Comparison of ENCODE assay signal across 7 cellular contexts in the genomic region with DNA sequence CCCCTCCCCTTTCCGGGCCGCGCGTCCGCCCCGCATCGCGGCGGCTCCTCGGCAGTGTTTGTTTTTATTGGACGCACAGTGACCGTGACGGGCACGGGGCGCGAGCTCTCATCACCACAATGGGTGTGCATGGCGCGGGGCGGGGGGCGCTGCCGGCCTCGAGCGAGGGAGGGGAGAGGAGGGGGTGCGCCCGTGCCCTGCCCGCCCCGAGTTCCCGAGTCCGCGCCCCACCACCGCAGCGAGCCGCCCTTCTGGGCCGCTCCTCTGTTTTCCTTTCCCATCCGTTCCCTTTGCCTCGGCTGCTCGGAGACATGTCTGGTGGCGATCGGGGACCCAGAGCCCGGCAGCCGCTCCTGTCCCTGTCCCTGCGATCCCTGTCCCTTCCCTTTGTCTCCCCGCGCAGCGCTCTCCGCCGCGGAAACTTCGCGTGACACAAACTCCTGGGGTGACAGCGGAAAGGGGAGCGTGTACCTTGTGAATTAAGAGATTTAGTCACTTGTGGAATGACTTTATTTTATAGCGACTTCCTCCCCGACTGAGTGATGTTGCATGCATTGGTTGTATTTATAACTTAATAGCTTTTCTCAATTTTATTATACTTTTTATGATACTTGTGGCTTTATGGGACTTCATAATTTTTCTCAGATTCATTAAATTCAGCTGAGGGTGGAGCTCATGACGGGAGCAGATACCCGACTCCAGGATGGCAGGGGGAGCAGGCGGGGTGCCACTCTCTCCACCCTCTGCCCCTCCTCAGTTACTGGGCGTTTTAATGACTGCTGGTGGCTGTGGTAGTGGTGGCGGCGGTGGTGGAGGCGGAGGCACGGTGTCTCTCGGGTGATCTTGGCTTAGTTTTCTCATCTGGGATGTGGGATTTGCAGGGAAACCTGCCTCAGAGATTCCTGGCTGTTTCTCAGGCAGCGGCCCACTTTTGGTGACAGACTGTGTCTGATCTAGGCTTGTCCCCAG. TPM values are rescaled to one million over a fixed set of nuclear protein-coding genes. Genes with fewer than 3 reads are reported as not detected.
DNase-seq lines count a peak whose midpoint lies in the region; FAIRE-seq and TF ChIP-seq lines count a peak whose summit lies in the region.

No MANE protein-coding gene starts in this region.

- no peaks in the 10 kb centered on the region for H3K36me3 Mint-ChIP-seq in activated T-helper 1 cell treated with anti-CD3 and anti-CD28 coated beads, Interleukin-12 subunit alpha, Interleukin-12 subunit beta, Interleukin-2, Interleukin-4 antibody, amounts not matched to agents 30 ng/mL and 10 ng/mL and 1 ng/mL, durations not matched to agents 14 hours and 24 hours and 36 hours (ENCODE audit: low read depth)

- no peaks in the 10 kb centered on the region for H3K9me2 ChIP-seq in hepatocyte (replicated peaks; ENCODE audit: insufficient read depth)

- H3K4me2 ChIP-seq in hepatocyte: peak overlapping the region; percentile 97

- TF ChIP-seq CTCF in hepatocyte (IDR thresholded peaks at IDR 0.05; ENCODE audit: poor library complexity): no peak

- peaks cover 14% of the 10 kb centered on the region for H3K4me1 Mint-ChIP-seq in activated T-helper 1 cell treated with anti-CD3 and anti-CD28 coated beads, Interleukin-12 subunit alpha, Interleukin-12 subunit beta, Interleukin-2, Interleukin-4 antibody, amounts not matched to agents 30 ng/mL and 10 ng/mL and 1 ng/mL, durations not matched to agents 14 hours and 24 hours and 36 hours (ENCODE audit: low read depth)

- intact Hi-C loops in activated T-helper 1 cell treated with anti-CD3 and anti-CD28 coated beads, Interleukin-12 subunit alpha, Interleukin-12 subunit beta, Interleukin-2, Interleukin-4 antibody, amounts not matched to agents 30 ng/mL and 10 ng/mL and 1 ng/mL, durations not matched to agents 14 hours and 24 hours and 36 hours (cut with micrococcal nuclease): loop anchor here (5.0 kb wide), 1 partner anchor 290 kb away; no protein-coding TSS in a partner anchor

- peak overlapping the region; percentile 49 for H3K4me3 ChIP-seq in HUES64 (ENCODE audit: low read length)
- H3K4me3 ChIP-seq in hepatocyte: peak overlapping the region; percentile 23
- peak overlapping the region in 1 of 2 donors; percentile 32 for H3K4me3 ChIP-seq in small intestine (ENCODE audit: low read depth in 1 of 2, low read length in 2 of 2)

- FAIRE-seq in small intestine (lab: Jason Lieb, UNC): no peak

- no peaks in the 10 kb centered on the region for H3K36me3 ChIP-seq in HUES64 (ENCODE audit: insufficient read depth, low read length)
- no peaks in the 10 kb centered on the region for H3K36me3 ChIP-seq in hepatocyte (replicated peaks; ENCODE audit: insufficient read depth, low read depth)
- no peaks in the 10 kb centered on the region for H3K36me3 ChIP-seq in small intestine (ENCODE audit: control insufficient read depth in 2 of 2, insufficient read depth in 2 of 2, low read length in 2 of 2)

- H3K27ac Mint-ChIP-seq in activated T-helper 1 cell treated with anti-CD3 and anti-CD28 coated beads, Interleukin-12 subunit alpha, Interleukin-12 subunit beta, Interleukin-2, Interleukin-4 antibody, amounts not matched to agents 30 ng/mL and 10 ng/mL and 1 ng/mL, durations not matched to agents 14 hours and 24 hours and 36 hours: peak overlapping the region; percentile 40

- no peaks in the 10 kb centered on the region for H3K9me3 Mint-ChIP-seq in activated T-helper 1 cell treated with anti-CD3 and anti-CD28 coated beads, Interleukin-12 subunit alpha, Interleukin-12 subunit beta, Interleukin-2, Interleukin-4 antibody, amounts not matched to agents 30 ng/mL and 10 ng/mL and 1 ng/mL, durations not matched to agents 14 hours and 24 hours and 36 hours

- H3K27me3 ChIP-seq in HUES64 (ENCODE audit: insufficient read depth, low read length) (peaks cover 68% of the 10 kb centered on the region), hepatocyte (peaks cover 92% of the 10 kb centered on the region), small intestine (ENCODE audit: control insufficient read depth in 2 of 2, insufficient read depth in 2 of 2, low read length in 2 of 2) (peaks cover 6 to 31% of the 10 kb centered on the region in 2 donors)

- no peaks in the 10 kb centered on the region for H3K79me2 ChIP-seq in hepatocyte

- no peak overlapping the region for H3K9ac ChIP-seq in HUES64 (ENCODE audit: low read depth, low read length)

- H3K27me3 Mint-ChIP-seq in activated T-helper 1 cell treated with anti-CD3 and anti-CD28 coated beads, Interleukin-12 subunit alpha, Interleukin-12 subunit beta, Interleukin-2, Interleukin-4 antibody, amounts not matched to agents 30 ng/mL and 10 ng/mL and 1 ng/mL, durations not matched to agents 14 hours and 24 hours and 36 hours (ENCODE audit: insufficient read depth): peaks cover 65% of the 10 kb centered on the region

- peak overlapping the region; percentile 79 for H3K4me3 Mint-ChIP-seq in activated T-helper 1 cell treated with anti-CD3 and anti-CD28 coated beads, Interleukin-12 subunit alpha, Interleukin-12 subunit beta, Interleukin-2, Interleukin-4 antibody, amounts not matched to agents 30 ng/mL and 10 ng/mL and 1 ng/mL, durations not matched to agents 14 hours and 24 hours and 36 hours

- H3K4me1 ChIP-seq in HUES64 (ENCODE audit: insufficient read depth, low read length) (peaks cover 9% of the 10 kb centered on the region), hepatocyte (ENCODE audit: insufficient read depth) (peaks cover 14% of the 10 kb centered on the region), small intestine (ENCODE audit: control insufficient read depth in 2 of 2, insufficient read depth in 1 of 2, low read depth in 1 of 2, low read length in 1 of 2) (no peaks in the 10 kb centered on the region)

- H2AFZ ChIP-seq in hepatocyte: peak overlapping the region; percentile 56

- H3K27ac ChIP-seq in HUES64 (ENCODE audit: low read depth, low read length) (no peak overlapping the region), hepatocyte (no peak overlapping the region), small intestine (ENCODE audit: low read depth in 1 of 2, low read length in 1 of 2) (no peak overlapping the region)

- DNase-seq in activated T-helper 1 cell treated with anti-CD3 and anti-CD28 coated beads, Interleukin-12 subunit alpha, Interleukin-12 subunit beta, Interleukin-2, Interleukin-4 antibody, amounts not matched to agents 30 ng/mL and 10 ng/mL and 1 ng/mL, durations not matched to agents 14 hours and 24 hours and 36 hours (ENCODE audit: low spot score): no peak
- DNase-seq in hepatocyte (ENCODE audit: low spot score) (peak; percentile 20), small intestine (peak; percentile 18), activated gamma-delta T cell treated with Interleukin-2 at 50 U/mL for 16 hours (no peak), H4 (ENCODE audit: low spot score) (no peak), SKM-1 treated with dmso at 0.1 percent for 144 hours (lab: John Stamatoyannopoulos, UW; ENCODE audit: unreplicated experiment) (no peak)

- H3K9me3 ChIP-seq in HUES64 (ENCODE audit: insufficient read depth, low read depth, low read length): no peaks in the 10 kb centered on the region
- no peaks in the 10 kb centered on the region for H3K9me3 ChIP-seq in hepatocyte (ENCODE audit: low read depth)
- H3K9me3 ChIP-seq in small intestine (ENCODE audit: control insufficient read depth, low read depth): no peaks in the 10 kb centered on the region

- H4K20me1 ChIP-seq in hepatocyte (ENCODE audit: insufficient read depth, poor library complexity, severe bottlenecking): no peaks in the 10 kb centered on the region

- 5% methylated on average over 62 of the region's 64 CpGs for WGBS in HUES64
- 8% methylated on average over 43 of the region's 64 CpGs for WGBS in hepatocyte (ENCODE audit: low lambda C conversion rate, missing lambda C conversion rate)
- 4 to 6% (median 6%) methylated on average over 47 to 64 of the region's 64 CpGs for WGBS in small intestine, 3 donors

RNA-seq across cellular contexts. Expression of a gene that starts 40.8 kb away (rescaled TPM):
- 5.0 TPM for polyA plus RNA-seq in HUES64 (2013, experiment 1 of 2)
- polyA plus RNA-seq in HUES64 (2013, experiment 2 of 2): 4.5 TPM
- total RNA-seq in activated T-helper 1 cell treated with anti-CD3 and anti-CD28 coated beads, Interleukin-12 subunit alpha, Interleukin-12 subunit beta, Interleukin-2, Interleukin-4 antibody, amounts not matched to agents 30 ng/mL and 10 ng/mL and 1 ng/mL, durations not matched to agents 14 hours and 24 hours and 36 hours: 21.0 and 22.7 TPM in 2 replicates
- 4.7 and 5.5 TPM in 2 replicates for total RNA-seq in hepatocyte
- polyA plus RNA-seq in hepatocyte (4.1 and 5.5 TPM in 2 replicates), small intestine (10 to 100 TPM; 15.4 to 20.6 (median 16.8) TPM)
- 3.4 and 8.9 TPM in 2 replicates for total RNA-seq in H4 (2014; rRNA removed; shearing (Covaris generic))

RNA-seq across cellular contexts. Expression of a gene that starts 50.5 kb away (rescaled TPM):
- polyA plus RNA-seq in HUES64 (2013, experiment 1 of 2): 17.2 TPM
- 19.1 TPM for polyA plus RNA-seq in HUES64 (2013, experiment 2 of 2)
- total RNA-seq in activated T-helper 1 cell treated with anti-CD3 and anti-CD28 coated beads, Interleukin-12 subunit alpha, Interleukin-12 subunit beta, Interleukin-2, Interleukin-4 antibody, amounts not matched to agents 30 ng/mL and 10 ng/mL and 1 ng/mL, durations not matched to agents 14 hours and 24 hours and 36 hours: 15.9 and 16.4 TPM in 2 replicates
- total RNA-seq in hepatocyte: 33.2 and 48.9 TPM in 2 replicates
- polyA plus RNA-seq in hepatocyte (41.3 and 49.8 TPM in 2 replicates), small intestine (100 to 1,000 TPM; 195 to 654 (median 639) TPM)
- total RNA-seq in H4 (2014; rRNA removed; shearing (Covaris generic)): 11.7 and 23.0 TPM in 2 replicates

Comparison
In these comparisons a context has a peak if more than half of its experiments do, and no peak if none do; other contexts are left out.
1. DNase-seq: peak in hepatocyte (single experiment) and small intestine (single experiment); none in activated T-helper 1 cell treated with anti-CD3 and anti-CD28 coated beads, Interleukin-12 subunit alpha, Interleukin-12 subunit beta, Interleukin-2, Interleukin-4 antibody, amounts not matched to agents 30 ng/mL and 10 ng/mL and 1 ng/mL, durations not matched to agents 14 hours and 24 hours and 36 hours (single experiment), activated gamma-delta T cell treated with Interleukin-2 at 50 U/mL for 16 hours (single experiment), H4 (single experiment) and SKM-1 treated with dmso at 0.1 percent for 144 hours (single experiment).